ENCODE assay signal across 2 cellular contexts in the genomic region with DNA sequence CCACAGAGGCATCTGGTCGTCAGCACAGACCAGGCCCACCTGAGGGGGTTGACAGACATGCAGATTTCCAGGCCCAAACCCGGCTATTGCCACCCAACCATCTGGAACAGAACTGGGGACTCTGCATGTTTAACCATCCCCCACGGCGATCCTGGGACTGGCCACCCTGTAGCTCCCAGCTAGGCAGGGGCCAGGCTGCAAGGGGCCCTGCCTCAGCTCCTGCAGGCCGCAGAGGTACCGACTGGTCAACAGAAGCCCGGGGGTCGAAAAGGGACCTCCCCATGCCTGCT.
TF ChIP-seq lines count a peak whose summit lies in the region.

No MANE protein-coding gene starts in this region.

TF ChIP-seq in GM23338, 12 proteins besides CTCF, POLR2A, EP300 and RAD21 (continued from another document):
- TF ChIP-seq, protein P1, sequence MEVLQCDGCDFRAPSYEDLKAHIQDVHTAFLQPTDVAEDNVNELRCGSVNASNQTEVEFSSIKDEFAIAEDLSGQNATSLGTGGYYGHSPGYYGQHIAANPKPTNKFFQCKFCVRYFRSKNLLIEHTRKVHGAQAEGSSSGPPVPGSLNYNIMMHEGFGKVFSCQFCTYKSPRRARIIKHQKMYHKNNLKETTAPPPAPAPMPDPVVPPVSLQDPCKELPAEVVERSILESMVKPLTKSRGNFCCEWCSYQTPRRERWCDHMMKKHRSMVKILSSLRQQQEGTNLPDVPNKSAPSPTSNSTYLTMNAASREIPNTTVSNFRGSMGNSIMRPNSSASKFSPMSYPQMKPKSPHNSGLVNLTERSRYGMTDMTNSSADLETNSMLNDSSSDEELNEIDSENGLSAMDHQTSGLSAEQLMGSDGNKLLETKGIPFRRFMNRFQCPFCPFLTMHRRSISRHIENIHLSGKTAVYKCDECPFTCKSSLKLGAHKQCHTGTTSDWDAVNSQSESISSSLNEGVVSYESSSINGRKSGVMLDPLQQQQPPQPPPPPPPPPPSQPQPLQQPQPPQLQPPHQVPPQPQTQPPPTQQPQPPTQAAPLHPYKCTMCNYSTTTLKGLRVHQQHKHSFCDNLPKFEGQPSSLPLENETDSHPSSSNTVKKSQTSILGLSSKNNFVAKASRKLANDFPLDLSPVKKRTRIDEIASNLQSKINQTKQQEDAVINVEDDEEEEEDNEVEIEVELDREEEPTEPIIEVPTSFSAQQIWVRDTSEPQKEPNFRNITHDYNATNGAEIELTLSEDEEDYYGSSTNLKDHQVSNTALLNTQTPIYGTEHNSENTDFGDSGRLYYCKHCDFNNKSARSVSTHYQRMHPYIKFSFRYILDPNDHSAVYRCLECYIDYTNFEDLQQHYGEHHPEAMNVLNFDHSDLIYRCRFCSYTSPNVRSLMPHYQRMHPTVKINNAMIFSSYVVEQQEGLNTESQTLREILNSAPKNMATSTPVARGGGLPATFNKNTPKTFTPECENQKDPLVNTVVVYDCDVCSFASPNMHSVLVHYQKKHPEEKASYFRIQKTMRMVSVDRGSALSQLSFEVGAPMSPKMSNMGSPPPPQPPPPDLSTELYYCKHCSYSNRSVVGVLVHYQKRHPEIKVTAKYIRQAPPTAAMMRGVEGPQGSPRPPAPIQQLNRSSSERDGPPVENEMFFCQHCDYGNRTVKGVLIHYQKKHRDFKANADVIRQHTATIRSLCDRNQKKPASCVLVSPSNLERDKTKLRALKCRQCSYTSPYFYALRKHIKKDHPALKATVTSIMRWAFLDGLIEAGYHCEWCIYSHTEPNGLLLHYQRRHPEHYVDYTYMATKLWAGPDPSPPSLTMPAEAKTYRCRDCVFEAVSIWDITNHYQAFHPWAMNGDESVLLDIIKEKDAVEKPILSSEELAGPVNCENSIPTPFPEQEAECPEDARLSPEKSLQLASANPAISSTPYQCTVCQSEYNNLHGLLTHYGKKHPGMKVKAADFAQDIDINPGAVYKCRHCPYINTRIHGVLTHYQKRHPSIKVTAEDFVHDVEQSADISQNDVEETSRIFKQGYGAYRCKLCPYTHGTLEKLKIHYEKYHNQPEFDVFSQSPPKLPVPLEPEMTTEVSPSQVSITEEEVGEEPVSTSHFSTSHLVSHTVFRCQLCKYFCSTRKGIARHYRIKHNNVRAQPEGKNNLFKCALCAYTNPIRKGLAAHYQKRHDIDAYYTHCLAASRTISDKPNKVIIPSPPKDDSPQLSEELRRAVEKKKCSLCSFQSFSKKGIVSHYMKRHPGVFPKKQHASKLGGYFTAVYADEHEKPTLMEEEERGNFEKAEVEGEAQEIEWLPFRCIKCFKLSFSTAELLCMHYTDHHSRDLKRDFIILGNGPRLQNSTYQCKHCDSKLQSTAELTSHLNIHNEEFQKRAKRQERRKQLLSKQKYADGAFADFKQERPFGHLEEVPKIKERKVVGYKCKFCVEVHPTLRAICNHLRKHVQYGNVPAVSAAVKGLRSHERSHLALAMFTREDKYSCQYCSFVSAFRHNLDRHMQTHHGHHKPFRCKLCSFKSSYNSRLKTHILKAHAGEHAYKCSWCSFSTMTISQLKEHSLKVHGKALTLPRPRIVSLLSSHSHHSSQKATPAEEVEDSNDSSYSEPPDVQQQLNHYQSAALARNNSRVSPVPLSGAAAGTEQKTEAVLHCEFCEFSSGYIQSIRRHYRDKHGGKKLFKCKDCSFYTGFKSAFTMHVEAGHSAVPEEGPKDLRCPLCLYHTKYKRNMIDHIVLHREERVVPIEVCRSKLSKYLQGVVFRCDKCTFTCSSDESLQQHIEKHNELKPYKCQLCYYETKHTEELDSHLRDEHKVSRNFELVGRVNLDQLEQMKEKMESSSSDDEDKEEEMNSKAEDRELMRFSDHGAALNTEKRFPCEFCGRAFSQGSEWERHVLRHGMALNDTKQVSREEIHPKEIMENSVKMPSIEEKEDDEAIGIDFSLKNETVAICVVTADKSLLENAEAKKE (CRISPR knock-in tag; IDR thresholded peaks at IDR 0.05), result no peak
- TF ChIP-seq ETS1 (IDR thresholded peaks at IDR 0.05) (no peak), CREB1 (CRISPR knock-in tag; IDR thresholded peaks at IDR 0.05; ENCODE audit: low read depth) (no peak), POLR2AphosphoS5 (IDR thresholded peaks at IDR 0.05; ENCODE audit: low read depth) (no peak), STAT1 (IDR thresholded peaks at IDR 0.05; ENCODE audit: unreplicated experiment) (no peak), ZNF331 (CRISPR knock-in tag; IDR thresholded peaks at IDR 0.05; ENCODE audit: low read depth) (no peak), EZH2 (IDR thresholded peaks at IDR 0.05; ENCODE audit: low read depth, unreplicated experiment) (no peak), NANOG (IDR thresholded peaks at IDR 0.05; ENCODE audit: borderline replicate concordance) (no peak), ZNF114 (CRISPR knock-in tag; IDR thresholded peaks at IDR 0.05) (no peak)
- TF ChIP-seq, protein P2, sequence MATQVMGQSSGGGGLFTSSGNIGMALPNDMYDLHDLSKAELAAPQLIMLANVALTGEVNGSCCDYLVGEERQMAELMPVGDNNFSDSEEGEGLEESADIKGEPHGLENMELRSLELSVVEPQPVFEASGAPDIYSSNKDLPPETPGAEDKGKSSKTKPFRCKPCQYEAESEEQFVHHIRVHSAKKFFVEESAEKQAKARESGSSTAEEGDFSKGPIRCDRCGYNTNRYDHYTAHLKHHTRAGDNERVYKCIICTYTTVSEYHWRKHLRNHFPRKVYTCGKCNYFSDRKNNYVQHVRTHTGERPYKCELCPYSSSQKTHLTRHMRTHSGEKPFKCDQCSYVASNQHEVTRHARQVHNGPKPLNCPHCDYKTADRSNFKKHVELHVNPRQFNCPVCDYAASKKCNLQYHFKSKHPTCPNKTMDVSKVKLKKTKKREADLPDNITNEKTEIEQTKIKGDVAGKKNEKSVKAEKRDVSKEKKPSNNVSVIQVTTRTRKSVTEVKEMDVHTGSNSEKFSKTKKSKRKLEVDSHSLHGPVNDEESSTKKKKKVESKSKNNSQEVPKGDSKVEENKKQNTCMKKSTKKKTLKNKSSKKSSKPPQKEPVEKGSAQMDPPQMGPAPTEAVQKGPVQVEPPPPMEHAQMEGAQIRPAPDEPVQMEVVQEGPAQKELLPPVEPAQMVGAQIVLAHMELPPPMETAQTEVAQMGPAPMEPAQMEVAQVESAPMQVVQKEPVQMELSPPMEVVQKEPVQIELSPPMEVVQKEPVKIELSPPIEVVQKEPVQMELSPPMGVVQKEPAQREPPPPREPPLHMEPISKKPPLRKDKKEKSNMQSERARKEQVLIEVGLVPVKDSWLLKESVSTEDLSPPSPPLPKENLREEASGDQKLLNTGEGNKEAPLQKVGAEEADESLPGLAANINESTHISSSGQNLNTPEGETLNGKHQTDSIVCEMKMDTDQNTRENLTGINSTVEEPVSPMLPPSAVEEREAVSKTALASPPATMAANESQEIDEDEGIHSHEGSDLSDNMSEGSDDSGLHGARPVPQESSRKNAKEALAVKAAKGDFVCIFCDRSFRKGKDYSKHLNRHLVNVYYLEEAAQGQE (IDR thresholded peaks at IDR 0.05; ENCODE audit: unreplicated experiment), result no peak

TF ChIP-seq in HepG2, 621 proteins besides CTCF, POLR2A, EP300 and RAD21 (continued from another document):
- TF ChIP-seq, protein P3, sequence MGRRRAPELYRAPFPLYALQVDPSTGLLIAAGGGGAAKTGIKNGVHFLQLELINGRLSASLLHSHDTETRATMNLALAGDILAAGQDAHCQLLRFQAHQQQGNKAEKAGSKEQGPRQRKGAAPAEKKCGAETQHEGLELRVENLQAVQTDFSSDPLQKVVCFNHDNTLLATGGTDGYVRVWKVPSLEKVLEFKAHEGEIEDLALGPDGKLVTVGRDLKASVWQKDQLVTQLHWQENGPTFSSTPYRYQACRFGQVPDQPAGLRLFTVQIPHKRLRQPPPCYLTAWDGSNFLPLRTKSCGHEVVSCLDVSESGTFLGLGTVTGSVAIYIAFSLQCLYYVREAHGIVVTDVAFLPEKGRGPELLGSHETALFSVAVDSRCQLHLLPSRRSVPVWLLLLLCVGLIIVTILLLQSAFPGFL (CRISPR knock-in tag; IDR thresholded peaks at IDR 0.05), result no peak
- no peak for TF ChIP-seq ZNF776 (CRISPR knock-in tag; IDR thresholded peaks at IDR 0.05)
TF ChIP-seq in HepG2: peak in this region for 0.
